1 cellular context compared by ENCODE assay signal in genomic region chr12:29625359-29625953, GRCh38.
TF ChIP-seq lines count a peak whose summit lies in the region.

No MANE protein-coding gene starts in this region.

TF ChIP-seq in H1, 55 proteins besides CTCF, POLR2A, EP300 and RAD21:
- TF ChIP-seq SIRT6 (IDR thresholded peaks at IDR 0.05; ENCODE audit: low read length) (no peak), ZNF274 (IDR thresholded peaks at IDR 0.05; ENCODE audit: borderline replicate concordance, extremely low read depth, low read length) (no peak), SUZ12 (IDR thresholded peaks at IDR 0.05; ENCODE audit: low read length) (no peak), TBP (IDR thresholded peaks at IDR 0.05; ENCODE audit: low read depth, low read length) (no peak), E2F6 (IDR thresholded peaks at IDR 0.05) (no peak), POLR2AphosphoS5 (IDR thresholded peaks at IDR 0.05; ENCODE audit: low read depth, low read length) (no peak), CHD1 (IDR thresholded peaks at IDR 0.05; ENCODE audit: low read depth, low read length) (no peak), SP2 (IDR thresholded peaks at IDR 0.05; ENCODE audit: low read length) (no peak), CHD7 (IDR thresholded peaks at IDR 0.05; ENCODE audit: insufficient replicate concordance, low read length) (no peak)
